ENCODE assay signal across 1 cellular context in genomic region chr10:73950569-73950968, GRCh38.
TF ChIP-seq lines count a peak whose summit lies in the region.

No MANE protein-coding gene starts in this region.

TF ChIP-seq in H1, 55 proteins besides CTCF, POLR2A, EP300 and RAD21:
- TF ChIP-seq RNF2 (IDR thresholded peaks at IDR 0.05; ENCODE audit: borderline replicate concordance, low read depth, low read length, missing control alignments, poor library complexity, severe bottlenecking) (no peak), EZH2 (IDR thresholded peaks at IDR 0.05; ENCODE audit: low read depth, low read length, severe bottlenecking) (no peak), ASH2L (IDR thresholded peaks at IDR 0.05; ENCODE audit: low read length) (no peak), ATF2 (IDR thresholded peaks at IDR 0.05; ENCODE audit: low read length) (no peak), GABPA (IDR thresholded peaks at IDR 0.05; ENCODE audit: borderline replicate concordance, insufficient read depth, low read length) (no peak), NANOG (IDR thresholded peaks at IDR 0.05; ENCODE audit: insufficient read depth, low read depth, low read length, poor library complexity, severe bottlenecking) (no peak), ATF3 (IDR thresholded peaks at IDR 0.05; ENCODE audit: insufficient read depth, low read depth, low read length) (no peak), POLR2AphosphoS5 (IDR thresholded peaks at IDR 0.05; ENCODE audit: low read depth, low read length) (no peak), POU5F1 (IDR thresholded peaks at IDR 0.05; ENCODE audit: low read depth, low read length) (no peak)
